In the genomic region with DNA sequence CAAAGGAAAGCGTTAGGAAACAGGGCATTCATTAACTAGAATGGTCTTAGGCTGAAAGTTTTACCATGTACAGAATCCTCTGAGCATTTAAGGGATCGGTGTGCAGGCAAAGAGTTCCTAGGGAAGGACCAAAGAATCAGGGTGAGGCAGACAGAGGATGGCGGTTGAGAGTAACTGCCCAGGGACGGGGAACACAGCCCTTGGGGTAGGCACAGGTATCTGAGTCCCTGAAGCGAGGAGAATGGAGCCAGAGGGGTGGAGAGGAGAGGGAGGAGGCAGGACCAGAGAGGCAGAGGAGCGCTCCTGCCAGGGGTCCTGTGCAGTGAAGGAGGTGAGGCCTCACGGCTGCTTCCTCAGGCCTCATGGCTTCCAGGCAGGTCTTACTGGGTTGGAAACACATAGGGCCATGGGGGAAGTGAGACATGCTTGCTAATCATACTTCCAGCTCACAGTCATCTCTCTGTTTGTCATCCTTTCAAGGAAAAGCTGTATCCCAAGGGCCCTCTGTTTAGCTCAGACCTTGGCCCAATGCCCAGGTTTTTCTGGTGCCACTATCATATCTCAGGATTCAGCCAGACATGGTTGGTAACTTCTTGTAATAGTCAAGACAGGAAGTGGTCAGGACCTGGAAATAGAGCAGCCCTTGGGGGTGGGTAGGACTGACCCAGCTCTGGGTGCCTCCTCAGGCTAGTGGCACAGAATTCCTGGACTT, we compare ENCODE assay signal across 8 cellular contexts. TPM values are rescaled to one million over a fixed set of nuclear protein-coding genes. Genes with fewer than 3 reads are reported as not detected.
DNase-seq lines count a peak whose midpoint lies in the region; ATAC-seq and FAIRE-seq lines count a peak whose summit lies in the region.

No MANE protein-coding gene starts in this region.

- no peaks in the 10 kb centered on the region for H3K36me3 ChIP-seq in small intestine (ENCODE audit: control insufficient read depth in 2 of 2, insufficient read depth in 2 of 2, low read length in 2 of 2)

- ATAC-seq in right cardiac atrium: peak; percentile 90 to 94
- ATAC-seq in GM19463 (IDR thresholded peaks at IDR 0.05; ENCODE audit: unreplicated experiment): no peak
- no peak for ATAC-seq in GM21825 (IDR thresholded peaks at IDR 0.05; ENCODE audit: unreplicated experiment)

- WGBS in adipose tissue, 3 donors: 73 to 80% (median 76%) methylated on average over 7 of the region's 7 CpGs
- WGBS in right cardiac atrium: 67% methylated on average over 7 of the region's 7 CpGs
- 69 to 75% (median 72%) methylated on average over 7 of the region's 7 CpGs for WGBS in small intestine, 3 donors

- intact Hi-C loops in right cardiac atrium (cut with DNase I): loop anchor here in 2 of 4 donors (5.0 kb wide), 2 partner anchors 62 to 72 kb away; no protein-coding TSS in a partner anchor

- no peaks in the 10 kb centered on the region for H3K27me3 ChIP-seq in right cardiac atrium (ENCODE audit: control insufficient read depth, insufficient read depth)
- no peaks in the 10 kb centered on the region for H3K27me3 ChIP-seq in small intestine (ENCODE audit: control insufficient read depth in 2 of 2, insufficient read depth in 2 of 2, low read length in 2 of 2)

- no peaks in the 10 kb centered on the region for H3K9me3 ChIP-seq in right cardiac atrium (ENCODE audit: control insufficient read depth, low read length)
- peaks cover 2% of the 10 kb centered on the region for H3K9me3 ChIP-seq in small intestine (ENCODE audit: control insufficient read depth, low read depth)

- DNase-seq in DMS79 treated with DMSO at 0.1 percent for 48 hours (lab: John Stamatoyannopoulos, UW) (peak; percentile 67), MV-4-11 (lab: John Stamatoyannopoulos, UW) (peak; percentile 90), right cardiac atrium (peak; percentile 80 to 88 (median 87)), small intestine (peak; percentile 31), T-helper 9 cell (no peak)

- H3K4me1 ChIP-seq in right cardiac atrium (ENCODE audit: control insufficient read depth, insufficient read depth, low read length) (peaks cover 10% of the 10 kb centered on the region), small intestine (ENCODE audit: control insufficient read depth in 2 of 2, insufficient read depth in 1 of 2, low read depth in 1 of 2, low read length in 1 of 2) (peaks cover 0 to 8% of the 10 kb centered on the region in 2 donors)

- H3K4me3 ChIP-seq in right cardiac atrium (ENCODE audit: low read length) (no peak overlapping the region), small intestine (ENCODE audit: low read depth in 1 of 2, low read length in 2 of 2) (no peak overlapping the region)

- peak overlapping the region; percentile 88 for H3K27ac ChIP-seq in adipose tissue (ENCODE audit: low read depth, low read length)
- peak overlapping the region; percentile 94 for H3K27ac ChIP-seq in right cardiac atrium (ENCODE audit: low read length)
- peak overlapping the region in 1 of 2 donors; percentile 65 for H3K27ac ChIP-seq in small intestine (ENCODE audit: low read depth in 1 of 2, low read length in 1 of 2)

- no peak for FAIRE-seq in small intestine (lab: Jason Lieb, UNC)

RNA-seq across cellular contexts. Expression of gene ITGB3, which starts 13.8 kb away (rescaled TPM):
- polyA plus RNA-seq in adipose tissue (1 to 10 TPM in 2 of 3 donors, under 1 TPM in 1; 0.45 to 7.7 (median 4.4) TPM), right cardiac atrium (2.3 TPM), small intestine (1 to 10 TPM in 1 of 3 donors, under 1 TPM in 2; 0.54 to 4.8 (median 0.67) TPM)
- total RNA-seq in right cardiac atrium: 10 to 100 TPM in 1 of 4 donors, 1 to 10 TPM in 3; 5.0 to 11.9 (median 6.5) TPM

RNA-seq across cellular contexts. Expression of gene MYL4, which starts 30.7 kb away (rescaled TPM):
- polyA plus RNA-seq in adipose tissue: 10 to 100 TPM in 1 of 3 donors, 1 to 10 TPM in 1, under 1 TPM in 1; 0.22 to 12.8 (median 2.0) TPM
- 1,000 to 10,000 TPM; 3,878 to 6,276 (median 5,738) TPM for total RNA-seq in right cardiac atrium
- polyA plus RNA-seq in right cardiac atrium: 10,368 TPM
- under 1 TPM in 1 of 3 donors, not detected in 2; 0.31 TPM for polyA plus RNA-seq in small intestine

RNA-seq across cellular contexts. Expression of gene CDC27, which starts 50.7 kb away (rescaled TPM):
- polyA plus RNA-seq in adipose tissue: 10 to 100 TPM; 10.4 to 39.1 (median 34.1) TPM
- 10 to 100 TPM; 74.2 to 87.0 (median 82.3) TPM for total RNA-seq in right cardiac atrium
- polyA plus RNA-seq in right cardiac atrium: 15.2 TPM
- polyA plus RNA-seq in small intestine: 10 to 100 TPM in 2 of 3 donors, 1 to 10 TPM in 1; 5.9 to 25.2 (median 13.9) TPM

Comparison
In these comparisons a context has a peak if more than half of its experiments do, and no peak if none do; other contexts are left out.
1. ATAC-seq: peak in right cardiac atrium (2 of 2); none in GM19463 (single experiment) and GM21825 (single experiment).
2. RNA of gene MYL4, which starts 30.7 kb away (polyA plus RNA-seq): 10,368 TPM in right cardiac atrium (single experiment); 0.22 to 12.8 TPM in adipose tissue and 0.31 TPM in small intestine; every median in the first group is over 100 times any median in the second.